ENCODE assay signal across 8 cellular contexts in the genomic region with DNA sequence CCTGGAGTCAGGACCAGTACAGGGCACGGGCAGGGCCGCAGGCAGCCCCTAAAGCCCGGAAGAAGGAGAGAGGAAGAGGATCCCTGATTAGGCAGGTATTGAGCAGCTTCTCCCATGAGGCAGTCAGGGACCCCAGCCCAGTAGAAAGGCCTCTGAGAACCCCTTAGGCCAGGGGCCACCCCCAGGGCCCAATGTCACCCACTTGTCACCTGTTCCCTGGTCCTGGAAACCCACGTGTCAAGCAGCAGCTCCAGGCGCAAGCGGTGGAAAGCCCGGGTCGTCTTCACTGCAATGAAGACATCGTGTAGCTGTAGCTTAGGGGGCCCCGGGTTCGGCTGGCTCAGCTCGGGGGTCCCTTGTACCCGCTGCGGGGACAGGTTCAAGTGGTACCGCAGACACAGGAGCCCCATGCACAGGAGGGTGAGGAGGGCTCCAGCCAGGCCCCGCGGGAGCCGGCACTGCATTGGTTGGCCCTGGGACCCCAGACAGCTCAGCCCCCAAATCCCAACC. TPM values are rescaled to one million over a fixed set of nuclear protein-coding genes. Genes with fewer than 3 reads are reported as not detected.
DNase-seq lines count a peak whose midpoint lies in the region; ATAC-seq and TF ChIP-seq lines count a peak whose summit lies in the region.

No MANE protein-coding gene starts in this region.

- H3K27ac ChIP-seq in mucosa of rectum (ENCODE audit: low read depth in 2 of 2, low read length in 2 of 2): peak overlapping the region; percentile 70 to 83

- H3K4me1 Mint-ChIP-seq in activated T-cell treated with anti-CD3 and anti-CD28 coated beads, Interleukin-2, amount 50 U/mL, for 4 hours (ENCODE audit: low read depth): peaks cover 68% of the 10 kb centered on the region

- no peak for TF ChIP-seq CTCF in GM12865 (IDR thresholded peaks at IDR 0.05; ENCODE audit: insufficient read depth, low read depth, low read length, missing control alignments)

- CTCF ChIA-PET in HEK293T (lab: Yijun Ruan, JAX): interaction anchor here (1.0 to 1.6 kb wide), 2 partner anchors 12 to 14 kb away, joined by 3 to 6 read pairs; no protein-coding TSS in a partner anchor

- no peaks in the 10 kb centered on the region for H3K9me3 ChIP-seq in mucosa of rectum (ENCODE audit: control insufficient read depth in 2 of 2, low read length in 2 of 2)

- POLR2A ChIA-PET in HEK293T (lab: Yijun Ruan, JAX): no interaction called here

- H3K4me3 ChIP-seq in GM12865 (ENCODE audit: low read depth, low read length): peak overlapping the region; percentile 78
- peak overlapping the region; percentile 58 to 76 for H3K4me3 ChIP-seq in mucosa of rectum (ENCODE audit: low read length in 2 of 2)

- peak; percentile 24 for ATAC-seq in HG03135 (IDR thresholded peaks at IDR 0.05; ENCODE audit: unreplicated experiment)
- peak; percentile 5 to 8 for ATAC-seq in activated T-cell treated with anti-CD3 and anti-CD28 coated beads, Interleukin-2, amount 50 U/mL, for 4 hours

- H3K27me3 Mint-ChIP-seq in activated T-cell treated with anti-CD3 and anti-CD28 coated beads, Interleukin-2, amount 50 U/mL, for 4 hours (ENCODE audit: low read depth): no peaks in the 10 kb centered on the region

- peaks cover 12% of the 10 kb centered on the region in 2 donors for H3K4me1 ChIP-seq in mucosa of rectum (ENCODE audit: control insufficient read depth in 2 of 2, insufficient read depth in 2 of 2, low read length in 2 of 2)

- peaks cover 4 to 5% of the 10 kb centered on the region in 2 donors for H3K36me3 ChIP-seq in mucosa of rectum (ENCODE audit: control insufficient read depth in 2 of 2, insufficient read depth in 2 of 2, low read length in 2 of 2)

- H3K9ac ChIP-seq in mucosa of rectum (ENCODE audit: low read depth in 1 of 2, low read length in 2 of 2): peak overlapping the region; percentile 56 to 70

- H3K4me3 Mint-ChIP-seq in activated T-cell treated with anti-CD3 and anti-CD28 coated beads, Interleukin-2, amount 50 U/mL, for 4 hours: peak overlapping the region; percentile 94

- no peaks in the 10 kb centered on the region for H3K9me3 Mint-ChIP-seq in activated T-cell treated with anti-CD3 and anti-CD28 coated beads, Interleukin-2, amount 50 U/mL, for 4 hours

- DNase-seq in GM12865 (ENCODE audit: low read depth) (peak; percentile 41), HEK293T (ENCODE audit: extremely low spot score) (no peak), NCI-H2107 (lab: John Stamatoyannopoulos, UW) (no peak), HCEC 1CT (no peak), NCI-H1105 (lab: John Stamatoyannopoulos, UW) (no peak)
- DNase-seq in activated T-cell treated with anti-CD3 and anti-CD28 coated beads, Interleukin-2, amount 50 U/mL, for 4 hours: peak; percentile 14

- H3K36me3 Mint-ChIP-seq in activated T-cell treated with anti-CD3 and anti-CD28 coated beads, Interleukin-2, amount 50 U/mL, for 4 hours (ENCODE audit: insufficient read depth): peaks cover 5% of the 10 kb centered on the region

- H3K27me3 ChIP-seq in mucosa of rectum (ENCODE audit: control insufficient read depth in 2 of 2, insufficient read depth in 2 of 2, low read length in 2 of 2): no peaks in the 10 kb centered on the region

TF ChIP-seq in HEK293T, 16 proteins besides CTCF, POLR2A, EP300 and RAD21:
- no peak for TF ChIP-seq FOXM1 (IDR thresholded peaks at IDR 0.05; ENCODE audit: borderline replicate concordance)
- TF ChIP-seq ZNF384 (IDR thresholded peaks at IDR 0.05): no peak
- TF ChIP-seq L3MBTL2 (conservative IDR thresholded peaks at IDR 0.05): no peak
- TF ChIP-seq FOXA1 (IDR thresholded peaks at IDR 0.05): no peak
- no peak for TF ChIP-seq FOXK2 (IDR thresholded peaks at IDR 0.05)
- no peak for TF ChIP-seq HDGF (IDR thresholded peaks at IDR 0.05; ENCODE audit: borderline replicate concordance)
- no peak for TF ChIP-seq BHLHE40 (IDR thresholded peaks at IDR 0.05; ENCODE audit: borderline replicate concordance)
- no peak for TF ChIP-seq TARDBP (IDR thresholded peaks at IDR 0.05)

RNA-seq across cellular contexts. Expression of gene MFNG, which starts 0.4 kb away (rescaled TPM):
- total RNA-seq in activated T-cell treated with anti-CD3 and anti-CD28 coated beads, Interleukin-2, amount 50 U/mL, for 4 hours: 100 to 1,000 TPM; 157 to 188 (median 184) TPM

RNA-seq across cellular contexts. Expression of gene CARD10, which starts 33.4 kb away (rescaled TPM):
- under 1 TPM in 2 of 3 donors, not detected in 1; 0.26 to 0.35 TPM for total RNA-seq in activated T-cell treated with anti-CD3 and anti-CD28 coated beads, Interleukin-2, amount 50 U/mL, for 4 hours

RNA-seq across cellular contexts. Expression of gene ELFN2, which starts 58.5 kb away (rescaled TPM):
- under 1 TPM; 0.03 to 0.33 (median 0.05) TPM for total RNA-seq in activated T-cell treated with anti-CD3 and anti-CD28 coated beads, Interleukin-2, amount 50 U/mL, for 4 hours

Comparison
In these comparisons a context has a peak if more than half of its experiments do, and no peak if none do; other contexts are left out.
1. DNase-seq: peak in GM12865 (single experiment) and activated T-cell treated with anti-CD3 and anti-CD28 coated beads, Interleukin-2, amount 50 U/mL, for 4 hours (single experiment); none in HEK293T (single experiment), NCI-H2107 (single experiment), HCEC 1CT (single experiment) and NCI-H1105 (single experiment).